In the genomic region with DNA sequence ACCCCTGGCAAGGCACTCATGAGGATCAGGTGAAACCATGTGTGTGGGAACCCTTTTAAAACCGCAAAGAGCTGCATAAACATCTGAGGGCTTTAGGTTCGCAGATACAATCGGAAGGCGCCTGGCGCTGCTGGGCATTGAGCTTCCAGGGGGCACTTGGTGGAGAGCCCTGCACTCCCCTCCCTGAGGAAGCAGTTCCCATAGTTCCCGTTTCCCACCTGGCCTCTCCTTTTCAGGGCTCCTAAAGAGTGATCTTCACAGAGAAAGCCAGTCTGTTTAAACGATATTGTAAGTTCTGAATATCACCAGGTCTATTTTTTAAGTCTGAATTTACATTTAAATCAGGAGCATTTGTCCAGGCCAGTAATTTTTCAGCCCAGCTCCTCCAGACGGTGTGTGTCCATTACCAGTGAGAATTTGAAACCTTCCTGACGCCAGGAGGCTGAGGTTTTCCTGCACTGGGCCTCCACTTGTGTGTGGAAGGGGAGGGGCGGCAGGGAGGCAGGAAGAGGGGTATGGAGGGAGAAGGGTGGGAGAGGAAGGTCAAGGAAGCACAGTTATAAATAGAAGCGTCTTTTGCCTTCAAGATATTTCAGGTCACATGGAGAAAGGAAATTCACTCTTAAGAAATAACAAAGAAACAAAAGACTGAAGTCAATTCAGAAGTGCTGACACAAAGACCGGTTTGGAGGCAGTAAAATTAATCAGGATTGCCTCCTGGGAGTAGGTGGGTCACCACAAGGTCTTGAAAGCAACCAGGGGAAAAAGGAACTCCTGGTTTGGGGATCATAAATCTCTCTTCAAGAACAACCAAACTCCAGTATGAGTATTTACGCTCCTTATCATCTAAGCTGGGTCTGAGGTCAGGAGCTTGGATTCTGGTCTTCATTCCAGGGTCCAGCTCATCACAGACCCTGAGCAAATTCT, we compare ENCODE assay signal across 1 cellular context.
TF ChIP-seq lines count a peak whose summit lies in the region.

No MANE protein-coding gene starts in this region.

TF ChIP-seq in K562, 482 proteins besides CTCF, POLR2A, EP300 and RAD21:
- TF ChIP-seq BCOR (IDR thresholded peaks at IDR 0.05) (no peak), KDM1A (IDR thresholded peaks at IDR 0.05) (peak; percentile 8 to 34; a peak in 1 of 4 replicates), SPI1 (IDR thresholded peaks at IDR 0.05; ENCODE audit: borderline replicate concordance, low read depth, low read length) (peak; percentile 64; the same call in 1 of the 2 replicates), NFRKB (IDR thresholded peaks at IDR 0.05; ENCODE audit: low read depth) (no peak), OTX1 (CRISPR knock-in tag; IDR thresholded peaks at IDR 0.05) (0 out of 2 replicates have a peak, but pooled peaks have one; percentile 64), TSC22D4 (tag; IDR thresholded peaks at IDR 0.05) (no peak), ARID1B (IDR thresholded peaks at IDR 0.05) (peak; percentile 19; the same call in 1 of the 2 replicates), NFIX (CRISPR knock-in tag; IDR thresholded peaks at IDR 0.05; ENCODE audit: low read depth) (no peak), L3MBTL2 (IDR thresholded peaks at IDR 0.05) (peak; percentile 50), SRF (CRISPR knock-in tag; IDR thresholded peaks at IDR 0.05) (0 out of 4 replicates have a peak, but pooled peaks of 1 of the 2 experiments have one; percentile 48), SMARCE1 (IDR thresholded peaks at IDR 0.05) (peak; percentile 22; the same call in 1 of the 2 replicates), LCOR (CRISPR knock-in tag; IDR thresholded peaks at IDR 0.05) (peak; percentile 28; the same call in 1 of the 2 replicates), NR2C1 (IDR thresholded peaks at IDR 0.05) (0 out of 2 replicates have a peak, but pooled peaks have one; percentile 22), NR2C1 (tag; IDR thresholded peaks at IDR 0.05) (no peak), MAZ (CRISPR knock-in tag; conservative IDR thresholded peaks at IDR 0.05 in 1 of 2, IDR thresholded peaks at IDR 0.05 in 1 of 2) (0 out of 4 replicates have a peak, but pooled peaks of 1 of the 2 experiments have one; percentile 10), MEIS2 (IDR thresholded peaks at IDR 0.05; ENCODE audit: partially characterized antibody) (peak; percentile 94)
- TF ChIP-seq, protein P1, sequence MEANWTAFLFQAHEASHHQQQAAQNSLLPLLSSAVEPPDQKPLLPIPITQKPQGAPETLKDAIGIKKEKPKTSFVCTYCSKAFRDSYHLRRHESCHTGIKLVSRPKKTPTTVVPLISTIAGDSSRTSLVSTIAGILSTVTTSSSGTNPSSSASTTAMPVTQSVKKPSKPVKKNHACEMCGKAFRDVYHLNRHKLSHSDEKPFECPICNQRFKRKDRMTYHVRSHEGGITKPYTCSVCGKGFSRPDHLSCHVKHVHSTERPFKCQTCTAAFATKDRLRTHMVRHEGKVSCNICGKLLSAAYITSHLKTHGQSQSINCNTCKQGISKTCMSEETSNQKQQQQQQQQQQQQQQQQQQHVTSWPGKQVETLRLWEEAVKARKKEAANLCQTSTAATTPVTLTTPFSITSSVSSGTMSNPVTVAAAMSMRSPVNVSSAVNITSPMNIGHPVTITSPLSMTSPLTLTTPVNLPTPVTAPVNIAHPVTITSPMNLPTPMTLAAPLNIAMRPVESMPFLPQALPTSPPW (CRISPR knock-in tag; IDR thresholded peaks at IDR 0.05) = peak; percentile 55
- TF ChIP-seq, protein P2, sequence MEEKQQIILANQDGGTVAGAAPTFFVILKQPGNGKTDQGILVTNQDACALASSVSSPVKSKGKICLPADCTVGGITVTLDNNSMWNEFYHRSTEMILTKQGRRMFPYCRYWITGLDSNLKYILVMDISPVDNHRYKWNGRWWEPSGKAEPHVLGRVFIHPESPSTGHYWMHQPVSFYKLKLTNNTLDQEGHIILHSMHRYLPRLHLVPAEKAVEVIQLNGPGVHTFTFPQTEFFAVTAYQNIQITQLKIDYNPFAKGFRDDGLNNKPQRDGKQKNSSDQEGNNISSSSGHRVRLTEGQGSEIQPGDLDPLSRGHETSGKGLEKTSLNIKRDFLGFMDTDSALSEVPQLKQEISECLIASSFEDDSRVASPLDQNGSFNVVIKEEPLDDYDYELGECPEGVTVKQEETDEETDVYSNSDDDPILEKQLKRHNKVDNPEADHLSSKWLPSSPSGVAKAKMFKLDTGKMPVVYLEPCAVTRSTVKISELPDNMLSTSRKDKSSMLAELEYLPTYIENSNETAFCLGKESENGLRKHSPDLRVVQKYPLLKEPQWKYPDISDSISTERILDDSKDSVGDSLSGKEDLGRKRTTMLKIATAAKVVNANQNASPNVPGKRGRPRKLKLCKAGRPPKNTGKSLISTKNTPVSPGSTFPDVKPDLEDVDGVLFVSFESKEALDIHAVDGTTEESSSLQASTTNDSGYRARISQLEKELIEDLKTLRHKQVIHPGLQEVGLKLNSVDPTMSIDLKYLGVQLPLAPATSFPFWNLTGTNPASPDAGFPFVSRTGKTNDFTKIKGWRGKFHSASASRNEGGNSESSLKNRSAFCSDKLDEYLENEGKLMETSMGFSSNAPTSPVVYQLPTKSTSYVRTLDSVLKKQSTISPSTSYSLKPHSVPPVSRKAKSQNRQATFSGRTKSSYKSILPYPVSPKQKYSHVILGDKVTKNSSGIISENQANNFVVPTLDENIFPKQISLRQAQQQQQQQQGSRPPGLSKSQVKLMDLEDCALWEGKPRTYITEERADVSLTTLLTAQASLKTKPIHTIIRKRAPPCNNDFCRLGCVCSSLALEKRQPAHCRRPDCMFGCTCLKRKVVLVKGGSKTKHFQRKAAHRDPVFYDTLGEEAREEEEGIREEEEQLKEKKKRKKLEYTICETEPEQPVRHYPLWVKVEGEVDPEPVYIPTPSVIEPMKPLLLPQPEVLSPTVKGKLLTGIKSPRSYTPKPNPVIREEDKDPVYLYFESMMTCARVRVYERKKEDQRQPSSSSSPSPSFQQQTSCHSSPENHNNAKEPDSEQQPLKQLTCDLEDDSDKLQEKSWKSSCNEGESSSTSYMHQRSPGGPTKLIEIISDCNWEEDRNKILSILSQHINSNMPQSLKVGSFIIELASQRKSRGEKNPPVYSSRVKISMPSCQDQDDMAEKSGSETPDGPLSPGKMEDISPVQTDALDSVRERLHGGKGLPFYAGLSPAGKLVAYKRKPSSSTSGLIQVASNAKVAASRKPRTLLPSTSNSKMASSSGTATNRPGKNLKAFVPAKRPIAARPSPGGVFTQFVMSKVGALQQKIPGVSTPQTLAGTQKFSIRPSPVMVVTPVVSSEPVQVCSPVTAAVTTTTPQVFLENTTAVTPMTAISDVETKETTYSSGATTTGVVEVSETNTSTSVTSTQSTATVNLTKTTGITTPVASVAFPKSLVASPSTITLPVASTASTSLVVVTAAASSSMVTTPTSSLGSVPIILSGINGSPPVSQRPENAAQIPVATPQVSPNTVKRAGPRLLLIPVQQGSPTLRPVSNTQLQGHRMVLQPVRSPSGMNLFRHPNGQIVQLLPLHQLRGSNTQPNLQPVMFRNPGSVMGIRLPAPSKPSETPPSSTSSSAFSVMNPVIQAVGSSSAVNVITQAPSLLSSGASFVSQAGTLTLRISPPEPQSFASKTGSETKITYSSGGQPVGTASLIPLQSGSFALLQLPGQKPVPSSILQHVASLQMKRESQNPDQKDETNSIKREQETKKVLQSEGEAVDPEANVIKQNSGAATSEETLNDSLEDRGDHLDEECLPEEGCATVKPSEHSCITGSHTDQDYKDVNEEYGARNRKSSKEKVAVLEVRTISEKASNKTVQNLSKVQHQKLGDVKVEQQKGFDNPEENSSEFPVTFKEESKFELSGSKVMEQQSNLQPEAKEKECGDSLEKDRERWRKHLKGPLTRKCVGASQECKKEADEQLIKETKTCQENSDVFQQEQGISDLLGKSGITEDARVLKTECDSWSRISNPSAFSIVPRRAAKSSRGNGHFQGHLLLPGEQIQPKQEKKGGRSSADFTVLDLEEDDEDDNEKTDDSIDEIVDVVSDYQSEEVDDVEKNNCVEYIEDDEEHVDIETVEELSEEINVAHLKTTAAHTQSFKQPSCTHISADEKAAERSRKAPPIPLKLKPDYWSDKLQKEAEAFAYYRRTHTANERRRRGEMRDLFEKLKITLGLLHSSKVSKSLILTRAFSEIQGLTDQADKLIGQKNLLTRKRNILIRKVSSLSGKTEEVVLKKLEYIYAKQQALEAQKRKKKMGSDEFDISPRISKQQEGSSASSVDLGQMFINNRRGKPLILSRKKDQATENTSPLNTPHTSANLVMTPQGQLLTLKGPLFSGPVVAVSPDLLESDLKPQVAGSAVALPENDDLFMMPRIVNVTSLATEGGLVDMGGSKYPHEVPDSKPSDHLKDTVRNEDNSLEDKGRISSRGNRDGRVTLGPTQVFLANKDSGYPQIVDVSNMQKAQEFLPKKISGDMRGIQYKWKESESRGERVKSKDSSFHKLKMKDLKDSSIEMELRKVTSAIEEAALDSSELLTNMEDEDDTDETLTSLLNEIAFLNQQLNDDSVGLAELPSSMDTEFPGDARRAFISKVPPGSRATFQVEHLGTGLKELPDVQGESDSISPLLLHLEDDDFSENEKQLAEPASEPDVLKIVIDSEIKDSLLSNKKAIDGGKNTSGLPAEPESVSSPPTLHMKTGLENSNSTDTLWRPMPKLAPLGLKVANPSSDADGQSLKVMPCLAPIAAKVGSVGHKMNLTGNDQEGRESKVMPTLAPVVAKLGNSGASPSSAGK (IDR thresholded peaks at IDR 0.05) = peak; percentile 35; the same call in 1 of the 2 replicates
- TF ChIP-seq, protein P3, sequence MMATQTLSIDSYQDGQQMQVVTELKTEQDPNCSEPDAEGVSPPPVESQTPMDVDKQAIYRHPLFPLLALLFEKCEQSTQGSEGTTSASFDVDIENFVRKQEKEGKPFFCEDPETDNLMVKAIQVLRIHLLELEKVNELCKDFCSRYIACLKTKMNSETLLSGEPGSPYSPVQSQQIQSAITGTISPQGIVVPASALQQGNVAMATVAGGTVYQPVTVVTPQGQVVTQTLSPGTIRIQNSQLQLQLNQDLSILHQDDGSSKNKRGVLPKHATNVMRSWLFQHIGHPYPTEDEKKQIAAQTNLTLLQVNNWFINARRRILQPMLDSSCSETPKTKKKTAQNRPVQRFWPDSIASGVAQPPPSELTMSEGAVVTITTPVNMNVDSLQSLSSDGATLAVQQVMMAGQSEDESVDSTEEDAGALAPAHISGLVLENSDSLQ (IDR thresholded peaks at IDR 0.05) = peak; percentile 27; the same call in 1 of the 2 replicates
- TF ChIP-seq, protein P4, sequence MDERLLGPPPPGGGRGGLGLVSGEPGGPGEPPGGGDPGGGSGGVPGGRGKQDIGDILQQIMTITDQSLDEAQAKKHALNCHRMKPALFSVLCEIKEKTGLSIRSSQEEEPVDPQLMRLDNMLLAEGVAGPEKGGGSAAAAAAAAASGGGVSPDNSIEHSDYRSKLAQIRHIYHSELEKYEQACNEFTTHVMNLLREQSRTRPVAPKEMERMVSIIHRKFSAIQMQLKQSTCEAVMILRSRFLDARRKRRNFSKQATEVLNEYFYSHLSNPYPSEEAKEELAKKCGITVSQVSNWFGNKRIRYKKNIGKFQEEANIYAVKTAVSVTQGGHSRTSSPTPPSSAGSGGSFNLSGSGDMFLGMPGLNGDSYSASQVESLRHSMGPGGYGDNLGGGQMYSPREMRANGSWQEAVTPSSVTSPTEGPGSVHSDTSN (CRISPR knock-in tag; IDR thresholded peaks at IDR 0.05; ENCODE audit: low read depth) = no peak
- TF ChIP-seq, protein P4 (tag; conservative IDR thresholded peaks at IDR 0.05; ENCODE audit: low read depth) = peak; percentile 78
- TF ChIP-seq, protein P5, sequence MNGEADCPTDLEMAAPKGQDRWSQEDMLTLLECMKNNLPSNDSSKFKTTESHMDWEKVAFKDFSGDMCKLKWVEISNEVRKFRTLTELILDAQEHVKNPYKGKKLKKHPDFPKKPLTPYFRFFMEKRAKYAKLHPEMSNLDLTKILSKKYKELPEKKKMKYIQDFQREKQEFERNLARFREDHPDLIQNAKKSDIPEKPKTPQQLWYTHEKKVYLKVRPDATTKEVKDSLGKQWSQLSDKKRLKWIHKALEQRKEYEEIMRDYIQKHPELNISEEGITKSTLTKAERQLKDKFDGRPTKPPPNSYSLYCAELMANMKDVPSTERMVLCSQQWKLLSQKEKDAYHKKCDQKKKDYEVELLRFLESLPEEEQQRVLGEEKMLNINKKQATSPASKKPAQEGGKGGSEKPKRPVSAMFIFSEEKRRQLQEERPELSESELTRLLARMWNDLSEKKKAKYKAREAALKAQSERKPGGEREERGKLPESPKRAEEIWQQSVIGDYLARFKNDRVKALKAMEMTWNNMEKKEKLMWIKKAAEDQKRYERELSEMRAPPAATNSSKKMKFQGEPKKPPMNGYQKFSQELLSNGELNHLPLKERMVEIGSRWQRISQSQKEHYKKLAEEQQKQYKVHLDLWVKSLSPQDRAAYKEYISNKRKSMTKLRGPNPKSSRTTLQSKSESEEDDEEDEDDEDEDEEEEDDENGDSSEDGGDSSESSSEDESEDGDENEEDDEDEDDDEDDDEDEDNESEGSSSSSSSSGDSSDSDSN (IDR thresholded peaks at IDR 0.05; ENCODE audit: borderline replicate concordance in 1 of 2, low read depth in 2 of 2, low read length in 2 of 2) = 0 out of 4 replicates have a peak, but pooled peaks of 1 of the 2 experiments have one; percentile 35
